ENCODE assay signal across 15 cellular contexts in genomic region chr17:50932584-50932901, GRCh38.
DNase-seq lines count a peak whose midpoint lies in the region; ATAC-seq and TF ChIP-seq lines count a peak whose summit lies in the region.
"Had no signal": no experiment of that assay in that cellular context is flagged by ENCODE, and none has a peak within 500 bp of the region (broad histone marks: within the 10 kb centered on the region; RNA-seq: fewer than 3 reads in every experiment).

No MANE protein-coding gene starts in this region.

- no peaks in the 10 kb centered on the region for H3K27me3 ChIP-seq in adrenal gland
- no peaks in the 10 kb centered on the region for H3K27me3 ChIP-seq in lower lobe of right lung (ENCODE audit: low read depth)
- H3K27me3 ChIP-seq: foreskin keratinocyte had no signal

- no peak for TF ChIP-seq CTCF in CD14-positive monocyte (IDR thresholded peaks at IDR 0.05)
- TF ChIP-seq CTCF in adrenal gland (IDR thresholded peaks at IDR 0.05) = no peak
- no peak for TF ChIP-seq CTCF in lower lobe of right lung (IDR thresholded peaks at IDR 0.05)

- peaks cover 3 to 7% of the 10 kb centered on the region in 2 donors for H3K36me3 Mint-ChIP-seq in CD14-positive monocyte
- no peaks in the 10 kb centered on the region for H3K36me3 Mint-ChIP-seq in stimulated activated effector memory CD8-positive, alpha-beta T cell treated with anti-CD3 and anti-CD28 coated beads, Interleukin-12 subunit alpha, Interleukin-12 subunit beta, amount 100 ng/mL, for 72 hours
- no peaks in the 10 kb centered on the region for H3K36me3 Mint-ChIP-seq in stimulated activated naive B cell treated with anti-CD40 and anti-IgM and Interleukin-4, amounts not matched to agents 10 μg/mL and 1 μg/mL and 100 μg/mL, for 72 hours
- H3K36me3 Mint-ChIP-seq: activated CD4-positive, alpha-beta memory T cell treated with anti-CD3 and anti-CD28 coated beads for 36 hours; CD4-positive, alpha-beta memory T cell had no signal

- H3K4me3 ChIP-seq in adrenal gland = no peak overlapping the region
- no peak overlapping the region for H3K4me3 ChIP-seq in lower lobe of right lung

- peaks cover 0 to 7% (median 0%) of the 10 kb centered on the region in 7 donors for H3K9me3 Mint-ChIP-seq in CD14-positive monocyte
- no peaks in the 10 kb centered on the region for H3K9me3 Mint-ChIP-seq in stimulated activated effector memory CD8-positive, alpha-beta T cell treated with anti-CD3 and anti-CD28 coated beads, Interleukin-12 subunit alpha, Interleukin-12 subunit beta, amount 100 ng/mL, for 72 hours
- no peaks in the 10 kb centered on the region for H3K9me3 Mint-ChIP-seq in stimulated activated naive B cell treated with anti-CD40 and anti-IgM and Interleukin-4, amounts not matched to agents 10 μg/mL and 1 μg/mL and 100 μg/mL, for 72 hours
- H3K9me3 Mint-ChIP-seq: activated CD4-positive, alpha-beta memory T cell treated with anti-CD3 and anti-CD28 coated beads for 36 hours; CD4-positive, alpha-beta memory T cell had no signal

- no peak for TF ChIP-seq POLR2A in adrenal gland (IDR thresholded peaks at IDR 0.05)

- H3K9me3 ChIP-seq in adrenal gland (replicated peaks in 1 of 3) (no peaks in the 10 kb centered on the region), lower lobe of right lung (no peaks in the 10 kb centered on the region)

- H3K36me3 ChIP-seq in adrenal gland (replicated peaks in 1 of 2) (no peaks in the 10 kb centered on the region), lower lobe of right lung (no peaks in the 10 kb centered on the region)

- ATAC-seq in lower lobe of right lung = no peak
- ATAC-seq in stimulated activated effector memory CD8-positive, alpha-beta T cell treated with anti-CD3 and anti-CD28 coated beads, Interleukin-12 subunit alpha, Interleukin-12 subunit beta, amount 100 ng/mL, for 72 hours = no peak
- ATAC-seq in stimulated activated naive B cell treated with anti-CD40 and anti-IgM and Interleukin-4, amounts not matched to agents 10 μg/mL and 1 μg/mL and 100 μg/mL, for 72 hours (replicated peaks) = no peak
- ATAC-seq: foreskin keratinocyte had no signal

- H3K27me3 Mint-ChIP-seq in CD14-positive monocyte (ENCODE audit: low read depth in 3 of 3) = peaks cover 0 to 5% (median 3%) of the 10 kb centered on the region in 3 donors
- H3K27me3 Mint-ChIP-seq in stimulated activated naive B cell treated with anti-CD40 and anti-IgM and Interleukin-4, amounts not matched to agents 10 μg/mL and 1 μg/mL and 100 μg/mL, for 72 hours = peaks cover 30 to 36% of the 10 kb centered on the region in 2 donors
- H3K27me3 Mint-ChIP-seq: activated CD4-positive, alpha-beta memory T cell treated with anti-CD3 and anti-CD28 coated beads for 36 hours; CD4-positive, alpha-beta memory T cell had no signal

- peaks cover 84% of the 10 kb centered on the region for H3K4me1 Mint-ChIP-seq in CD14-positive monocyte
- H3K4me1 Mint-ChIP-seq in stimulated activated effector memory CD8-positive, alpha-beta T cell treated with anti-CD3 and anti-CD28 coated beads, Interleukin-12 subunit alpha, Interleukin-12 subunit beta, amount 100 ng/mL, for 72 hours = peaks cover 37% of the 10 kb centered on the region
- H3K4me1 Mint-ChIP-seq in stimulated activated naive B cell treated with anti-CD40 and anti-IgM and Interleukin-4, amounts not matched to agents 10 μg/mL and 1 μg/mL and 100 μg/mL, for 72 hours = peaks cover 12 to 23% of the 10 kb centered on the region in 2 donors

- H3K27ac Mint-ChIP-seq in CD14-positive monocyte = peak overlapping the region in 6 of 7 donors; percentile 91 to 97 (median 96)
- no peak overlapping the region for H3K27ac Mint-ChIP-seq in stimulated activated effector memory CD8-positive, alpha-beta T cell treated with anti-CD3 and anti-CD28 coated beads, Interleukin-12 subunit alpha, Interleukin-12 subunit beta, amount 100 ng/mL, for 72 hours
- no peak overlapping the region for H3K27ac Mint-ChIP-seq in stimulated activated naive B cell treated with anti-CD40 and anti-IgM and Interleukin-4, amounts not matched to agents 10 μg/mL and 1 μg/mL and 100 μg/mL, for 72 hours
- H3K27ac Mint-ChIP-seq: activated CD4-positive, alpha-beta memory T cell treated with anti-CD3 and anti-CD28 coated beads for 36 hours had no signal

- WGBS in adrenal gland, 4 donors = 87 to 98% (median 90%) methylated on average over 6 to 8 of the region's 8 CpGs; no CpG with 5 or more reads in 1 of the 4 donors

- no peak for DNase-seq in CD14-positive monocyte (ENCODE audit: low spot score)
- no peak for DNase-seq in adrenal gland
- DNase-seq in lower lobe of right lung = no peak
- no peak for DNase-seq in stimulated activated effector memory CD8-positive, alpha-beta T cell treated with anti-CD3 and anti-CD28 coated beads, Interleukin-12 subunit alpha, Interleukin-12 subunit beta, amount 100 ng/mL, for 72 hours (ENCODE audit: low spot score in 2 of 2)
- no peak for DNase-seq in activated CD4-positive, alpha-beta T cell treated with anti-CD3 and anti-CD28 coated beads for 1 hour
- no peak for DNase-seq in cerebellum (ENCODE audit: low spot score)
- no peak for DNase-seq in stimulated activated CD4-positive, alpha-beta T cell treated with anti-CD3 and anti-CD28 coated beads, Interleukin-15, amount 100 ng/mL, for 24 hours
- DNase-seq in stimulated activated naive B cell treated with anti-CD40 and anti-IgM and Interleukin-4, amounts not matched to agents 10 μg/mL and 1 μg/mL and 100 μg/mL, for 72 hours = no peak
- DNase-seq: activated CD4-positive, alpha-beta memory T cell treated with anti-CD3 and anti-CD28 coated beads for 36 hours; activated naive CD4-positive, alpha-beta T cell; CD4-positive, alpha-beta memory T cell; foreskin keratinocyte; NCI-H1048; NCI-H446; stimulated activated CD8-positive, alpha-beta memory T cell treated with anti-CD3 and anti-CD28 coated beads, Interleukin-4, amount 100 ng/mL, for 48 hours had no signal

- intact Hi-C loops in CD14-positive monocyte (cut with micrococcal nuclease) (loop anchor here (2.0 kb wide), 3 partner anchors 14 to 66 kb away; partner anchors contain the start of gene TOB1 (in 1 of the 2)), adrenal gland (cut with DNase I) (no loop called here), lower lobe of right lung (cut with DNase I) (no loop called here)

- peak overlapping the region; percentile 78 to 99 (median 98) for H3K27ac ChIP-seq in adrenal gland
- peak overlapping the region; percentile 92 for H3K27ac ChIP-seq in lower lobe of right lung

- H3K4me1 ChIP-seq in adrenal gland (replicated peaks in 1 of 2) (peaks cover 27 to 35% of the 10 kb centered on the region in 2 donors), lower lobe of right lung (peaks cover 20% of the 10 kb centered on the region)

- H3K4me3 Mint-ChIP-seq in CD14-positive monocyte = no peak overlapping the region
- H3K4me3 Mint-ChIP-seq in stimulated activated effector memory CD8-positive, alpha-beta T cell treated with anti-CD3 and anti-CD28 coated beads, Interleukin-12 subunit alpha, Interleukin-12 subunit beta, amount 100 ng/mL, for 72 hours = peak overlapping the region; percentile 77
- no peak overlapping the region for H3K4me3 Mint-ChIP-seq in stimulated activated naive B cell treated with anti-CD40 and anti-IgM and Interleukin-4, amounts not matched to agents 10 μg/mL and 1 μg/mL and 100 μg/mL, for 72 hours
- H3K4me3 Mint-ChIP-seq: activated CD4-positive, alpha-beta memory T cell treated with anti-CD3 and anti-CD28 coated beads for 36 hours had no signal

Comparison
In these comparisons a context has a peak if more than half of its experiments do, and no peak if none do; other contexts are left out.
1. H3K27ac Mint-ChIP-seq: peak in CD14-positive monocyte (6 of 7); none in stimulated activated effector memory CD8-positive, alpha-beta T cell treated with anti-CD3 and anti-CD28 coated beads, Interleukin-12 subunit alpha, Interleukin-12 subunit beta, amount 100 ng/mL, for 72 hours (single experiment) and stimulated activated naive B cell treated with anti-CD40 and anti-IgM and Interleukin-4, amounts not matched to agents 10 μg/mL and 1 μg/mL and 100 μg/mL, for 72 hours (single experiment).
2. intact Hi-C loops: an anchor here in CD14-positive monocyte (2.0 kb wide); none called in adrenal gland and lower lobe of right lung.